1 cellular context compared by ENCODE assay signal in genomic region chr1:110170726-110171125, GRCh38.
TF ChIP-seq lines count a peak whose summit lies in the region.

No MANE protein-coding gene starts in this region.

TF ChIP-seq in K562, 482 proteins besides CTCF, POLR2A, EP300 and RAD21 (continued from another document):
- TF ChIP-seq USF1 (CRISPR knock-in tag; IDR thresholded peaks at IDR 0.05): peak; percentile 66
- TF ChIP-seq CREB3L1 (IDR thresholded peaks at IDR 0.05; ENCODE audit: borderline replicate concordance, low read depth): no peak
- no peak for TF ChIP-seq MCM2 (IDR thresholded peaks at IDR 0.05; ENCODE audit: low read depth)
